ENCODE assay signal across 2 cellular contexts in the genomic region with DNA sequence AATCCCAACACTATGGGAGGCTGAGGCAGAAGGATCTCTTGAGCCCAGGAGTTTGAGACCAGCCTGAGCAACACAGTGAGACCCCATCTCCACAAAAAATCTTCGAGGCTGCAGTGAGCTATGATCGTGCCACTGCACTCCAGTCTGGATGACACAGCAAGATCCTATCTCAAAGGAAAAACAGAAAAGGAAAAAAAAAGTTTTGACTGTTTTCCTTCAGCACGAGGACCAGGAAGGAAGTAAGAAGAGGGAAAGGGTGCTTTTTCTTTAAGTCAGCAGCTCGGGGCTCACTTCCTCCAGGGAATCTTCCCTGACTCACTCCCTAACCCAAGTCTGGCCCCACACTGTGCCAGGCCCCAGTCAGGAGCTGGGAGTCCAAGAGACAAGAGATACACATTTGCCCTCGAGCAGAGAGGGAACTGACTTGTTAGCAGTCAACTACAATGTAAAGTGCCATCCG.
TF ChIP-seq lines count a peak whose summit lies in the region.

No MANE protein-coding gene starts in this region.

TF ChIP-seq in liver, 16 proteins besides CTCF, POLR2A, EP300 and RAD21:
- no peak for TF ChIP-seq YY1 (IDR thresholded peaks at IDR 0.05)
- TF ChIP-seq, protein P1, sequence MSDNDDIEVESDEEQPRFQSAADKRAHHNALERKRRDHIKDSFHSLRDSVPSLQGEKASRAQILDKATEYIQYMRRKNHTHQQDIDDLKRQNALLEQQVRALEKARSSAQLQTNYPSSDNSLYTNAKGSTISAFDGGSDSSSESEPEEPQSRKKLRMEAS (IDR thresholded peaks at IDR 0.05): peak; percentile 50

TF ChIP-seq in HepG2, 621 proteins besides CTCF, POLR2A, EP300 and RAD21:
- TF ChIP-seq ARID4A (CRISPR knock-in tag; IDR thresholded peaks at IDR 0.05; ENCODE audit: borderline replicate concordance): no peak
- TF ChIP-seq ZNF570 (CRISPR knock-in tag; IDR thresholded peaks at IDR 0.05; ENCODE audit: borderline replicate concordance): no peak
- no peak for TF ChIP-seq ZNF562 (CRISPR knock-in tag; IDR thresholded peaks at IDR 0.05; ENCODE audit: borderline replicate concordance)
- TF ChIP-seq, protein P2, sequence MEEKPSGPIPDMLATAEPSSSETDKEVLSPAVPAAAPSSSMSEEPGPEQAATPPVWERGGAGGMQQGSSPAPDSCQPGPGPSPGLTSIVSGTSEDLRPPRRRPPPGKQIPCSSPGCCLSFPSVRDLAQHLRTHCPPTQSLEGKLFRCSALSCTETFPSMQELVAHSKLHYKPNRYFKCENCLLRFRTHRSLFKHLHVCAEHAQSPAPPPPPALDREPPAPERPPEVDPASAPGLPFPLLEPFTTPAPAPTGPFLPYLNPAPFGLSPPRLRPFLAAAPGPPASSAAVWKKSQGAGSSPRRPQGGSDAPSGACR (CRISPR knock-in tag; IDR thresholded peaks at IDR 0.05): no peak
- TF ChIP-seq ZNF17 (CRISPR knock-in tag; IDR thresholded peaks at IDR 0.05): no peak
- no peak for TF ChIP-seq ZNF572 (CRISPR knock-in tag; IDR thresholded peaks at IDR 0.05)
